In genomic region chr2:68369340-68369734, GRCh38 we compare ENCODE assay signal across 26 cellular contexts. TPM values are rescaled to one million over a fixed set of nuclear protein-coding genes. Genes with fewer than 3 reads are reported as not detected.
DNase-seq lines count a peak whose midpoint lies in the region; ATAC-seq, FAIRE-seq and TF ChIP-seq lines count a peak whose summit lies in the region.
"Had no signal": no experiment of that assay in that cellular context is flagged by ENCODE, and none has a peak within 500 bp of the region (broad histone marks: within the 10 kb centered on the region; RNA-seq: fewer than 3 reads in every experiment).

No MANE protein-coding gene starts in this region.

- no peak overlapping the region for H2BK120ac ChIP-seq in mesenchymal stem cell (ENCODE audit: low read depth, low read length)

- H2BK12ac ChIP-seq in mesenchymal stem cell (ENCODE audit: low read length in 2 of 2): no peak overlapping the region

- H3K9ac ChIP-seq in astrocyte (ENCODE audit: low read length) (no peak overlapping the region), mesenchymal stem cell (ENCODE audit: low read length) (no peak overlapping the region)

- no peak overlapping the region for H3K4ac ChIP-seq in mesenchymal stem cell (ENCODE audit: low read depth in 1 of 2, low read length in 2 of 2)

- H3K4me2 ChIP-seq in astrocyte (ENCODE audit: low read length) (no peak overlapping the region), mesenchymal stem cell (ENCODE audit: low read length, poor library complexity, severe bottlenecking) (no peak overlapping the region)

- peak overlapping the region; percentile 28 for H4K91ac ChIP-seq in mesenchymal stem cell (ENCODE audit: low read length)

- H3K27ac ChIP-seq in astrocyte (ENCODE audit: low read depth, low read length): no peak overlapping the region
- H3K27ac ChIP-seq in mesenchymal stem cell (ENCODE audit: low read length, poor library complexity, severe bottlenecking): no peak overlapping the region
- H3K27ac ChIP-seq in temporal lobe (ENCODE audit: low read depth, low read length): peak overlapping the region; percentile 25
- H3K27ac ChIP-seq: colonic mucosa, esophagus muscularis mucosa, SJCRH30, uterus had no signal

- H3K9me3 Mint-ChIP-seq in astrocyte (ENCODE audit: unreplicated experiment): no peaks in the 10 kb centered on the region
- peaks cover 9% of the 10 kb centered on the region for H3K9me3 Mint-ChIP-seq in T-helper 2 cell treated with Interferon-gamma antibody and Interleukin-4, amounts not matched to agents 5 μg/mL and 100 μg/mL, for 36 hours
- H3K9me3 Mint-ChIP-seq: neural crest cell had no signal

- H2BK5ac ChIP-seq in mesenchymal stem cell (ENCODE audit: low read depth, low read length, poor library complexity, severe bottlenecking): no peak overlapping the region

- H3K4me3 ChIP-seq in GM12865 (ENCODE audit: low read depth, low read length) (peak overlapping the region; percentile 79), astrocyte (ENCODE audit: insufficient read depth, low read depth, low read length) (no peak overlapping the region), mesenchymal stem cell (ENCODE audit: insufficient read depth in 1 of 2, low read depth in 1 of 2, low read length in 2 of 2) (no peak overlapping the region)
- H3K4me3 ChIP-seq: colonic mucosa, esophagus muscularis mucosa, SJCRH30, uterus had no signal

- TF ChIP-seq CTCF in GM12865 (IDR thresholded peaks at IDR 0.05; ENCODE audit: insufficient read depth, low read depth, low read length, missing control alignments): no peak
- TF ChIP-seq CTCF in astrocyte (IDR thresholded peaks at IDR 0.05; ENCODE audit: insufficient read depth, low read depth, low read length): no peak

- no peaks in the 10 kb centered on the region for H3K9me3 ChIP-seq in astrocyte (ENCODE audit: insufficient read depth, low read depth, low read length)
- no peaks in the 10 kb centered on the region for H3K9me3 ChIP-seq in mesenchymal stem cell (ENCODE audit: control insufficient read depth, low read length)
- H3K9me3 ChIP-seq: colonic mucosa, esophagus muscularis mucosa, SJCRH30, uterus had no signal

- no peaks in the 10 kb centered on the region for H3K27me3 Mint-ChIP-seq in astrocyte (ENCODE audit: low read depth, unreplicated experiment)
- H3K27me3 Mint-ChIP-seq in T-helper 2 cell treated with Interferon-gamma antibody and Interleukin-4, amounts not matched to agents 5 μg/mL and 100 μg/mL, for 36 hours (ENCODE audit: low read depth): peaks cover 24% of the 10 kb centered on the region
- H3K27me3 Mint-ChIP-seq: CD4-positive, CD25-positive, alpha-beta regulatory T cell; T-cell had no signal

- no peaks in the 10 kb centered on the region for H4K20me1 ChIP-seq in astrocyte (ENCODE audit: insufficient read depth, low read length)

- WGBS in mesenchymal stem cell: 98% methylated on average over 4 of the region's 9 CpGs

- H3K4me1 ChIP-seq in astrocyte (ENCODE audit: insufficient read depth, low read length) (peaks cover 11% of the 10 kb centered on the region), mesenchymal stem cell (ENCODE audit: control insufficient read depth, insufficient read depth, low read depth, low read length) (peaks cover 4% of the 10 kb centered on the region)
- H3K4me1 ChIP-seq: colonic mucosa, SJCRH30, uterus had no signal

- no peak for DNase-seq in GM12865 (ENCODE audit: low read depth)
- no peak for DNase-seq in astrocyte (ENCODE audit: low read depth)
- DNase-seq in mesenchymal stem cell: no peak
- no peak for DNase-seq in pons (ENCODE audit: low spot score)
- no peak for DNase-seq in T-helper 2 cell treated with Interferon-gamma antibody and Interleukin-4, amounts not matched to agents 5 μg/mL and 100 μg/mL, for 36 hours (ENCODE audit: low spot score)
- DNase-seq: activated CD4-positive, alpha-beta T cell treated with anti-CD3 and anti-CD28 coated beads for 1 hour; activated CD8-positive, alpha-beta T cell treated with anti-CD3 and anti-CD28 coated beads, Interleukin-2, amount 10 ng/mL, durations not matched to agents 7 days and 5 days; activated gamma-delta T cell treated with Interleukin-2 at 50 U/mL for 16 hours; activated T-cell treated with anti-CD3 and anti-CD28 coated beads for 4 hours; CD4-positive, CD25-positive, alpha-beta regulatory T cell; colonic mucosa; DMS 273 treated with DMSO at 0.1 percent for 48 hours; foreskin melanocyte; NCI-H1694; NCI-H2171; NCI-H510A treated with DMSO at 0.1 percent for 48 hours; stimulated activated CD4-positive, alpha-beta T cell treated with anti-CD3 and anti-CD28 coated beads, Interleukin-1b, Interleukin-23, amount 100 ng/mL, for 48 hours; T-cell had no signal

- FAIRE-seq in astrocyte (lab: Jason Lieb, UNC): no peak

- H3K79me1 ChIP-seq in mesenchymal stem cell (replicated peaks; ENCODE audit: low read length, poor library complexity, severe bottlenecking): no peaks in the 10 kb centered on the region

- H2BK15ac ChIP-seq in mesenchymal stem cell (ENCODE audit: low read depth, poor library complexity, severe bottlenecking): no peak overlapping the region

- H3K4me3 Mint-ChIP-seq in astrocyte (ENCODE audit: unreplicated experiment): no peak overlapping the region
- H3K4me3 Mint-ChIP-seq in T-helper 2 cell treated with Interferon-gamma antibody and Interleukin-4, amounts not matched to agents 5 μg/mL and 100 μg/mL, for 36 hours: no peak overlapping the region
- H3K4me3 Mint-ChIP-seq: activated CD8-positive, alpha-beta T cell treated with anti-CD3 and anti-CD28 coated beads, Interleukin-2, amount 10 ng/mL, durations not matched to agents 7 days and 5 days; CD4-positive, CD25-positive, alpha-beta regulatory T cell; neural crest cell had no signal

- no peak overlapping the region for H3K14ac ChIP-seq in mesenchymal stem cell (ENCODE audit: low read length in 2 of 2)

- H3K23ac ChIP-seq in mesenchymal stem cell (ENCODE audit: low read length in 2 of 2): no peak overlapping the region

- H3K36me3 Mint-ChIP-seq in astrocyte (ENCODE audit: low read depth, unreplicated experiment): no peaks in the 10 kb centered on the region
- peaks cover 2% of the 10 kb centered on the region for H3K36me3 Mint-ChIP-seq in T-helper 2 cell treated with Interferon-gamma antibody and Interleukin-4, amounts not matched to agents 5 μg/mL and 100 μg/mL, for 36 hours (ENCODE audit: low read depth)

- H3K36me3 ChIP-seq in astrocyte (ENCODE audit: insufficient read depth, low read length) (no peaks in the 10 kb centered on the region), mesenchymal stem cell (ENCODE audit: control insufficient read depth in 1 of 2, insufficient read depth in 2 of 2, low read depth in 1 of 2, low read length in 2 of 2) (no peaks in the 10 kb centered on the region)
- H3K36me3 ChIP-seq: colonic mucosa, esophagus muscularis mucosa, SJCRH30, uterus had no signal

- H3K18ac ChIP-seq in mesenchymal stem cell (ENCODE audit: low read depth in 1 of 2, low read length in 2 of 2): no peak overlapping the region

- ATAC-seq in GM21390 (IDR thresholded peaks at IDR 0.05; ENCODE audit: unreplicated experiment): no peak
- ATAC-seq: activated CD8-positive, alpha-beta T cell treated with anti-CD3 and anti-CD28 coated beads, Interleukin-2, amount 10 ng/mL, durations not matched to agents 7 days and 5 days; Panc1; T-cell had no signal

- H3K27ac Mint-ChIP-seq in astrocyte (ENCODE audit: unreplicated experiment): no peak overlapping the region
- H3K27ac Mint-ChIP-seq in T-helper 2 cell treated with Interferon-gamma antibody and Interleukin-4, amounts not matched to agents 5 μg/mL and 100 μg/mL, for 36 hours: no peak overlapping the region
- H3K27ac Mint-ChIP-seq: activated CD8-positive, alpha-beta T cell treated with anti-CD3 and anti-CD28 coated beads, Interleukin-2, amount 10 ng/mL, durations not matched to agents 7 days and 5 days; CD4-positive, CD25-positive, alpha-beta regulatory T cell had no signal

- H3K4me1 Mint-ChIP-seq in astrocyte (ENCODE audit: low read depth, unreplicated experiment): peaks cover 11% of the 10 kb centered on the region
- peaks cover 15% of the 10 kb centered on the region for H3K4me1 Mint-ChIP-seq in T-helper 2 cell treated with Interferon-gamma antibody and Interleukin-4, amounts not matched to agents 5 μg/mL and 100 μg/mL, for 36 hours (ENCODE audit: low read depth)

- no peak overlapping the region for H2AK5ac ChIP-seq in mesenchymal stem cell (ENCODE audit: low read length, severe bottlenecking)

- no peak overlapping the region for H4K8ac ChIP-seq in mesenchymal stem cell (ENCODE audit: low read length)

- H2AFZ ChIP-seq in astrocyte (ENCODE audit: low read depth, low read length) (peak overlapping the region; percentile 53), mesenchymal stem cell (ENCODE audit: low read depth, low read length) (no peak overlapping the region)

- no peaks in the 10 kb centered on the region for H3K27me3 ChIP-seq in astrocyte (ENCODE audit: insufficient read depth, low read length)
- no peaks in the 10 kb centered on the region for H3K27me3 ChIP-seq in mesenchymal stem cell (ENCODE audit: control insufficient read depth in 1 of 2, insufficient read depth in 1 of 2, low read length in 2 of 2)
- H3K27me3 ChIP-seq: colonic mucosa, esophagus muscularis mucosa, uterus had no signal

- H3K79me2 ChIP-seq in astrocyte (ENCODE audit: insufficient read depth, low read length): no peaks in the 10 kb centered on the region

RNA-seq across cellular contexts. Expression of gene PLEK, which starts 4.3 kb away (rescaled TPM):
- not detected in 2 replicates for total RNA-seq in astrocyte
- polyA plus RNA-seq in mesenchymal stem cell (2013, experiment 1 of 2): 0.01 TPM
- polyA plus RNA-seq in mesenchymal stem cell (2013, experiment 2 of 2): not detected
- total RNA-seq in temporal lobe: 1.7 TPM
- total RNA-seq: HT1080, neural crest cell, SJCRH30 had no signal

RNA-seq across cellular contexts. Expression of gene CNRIP1, which starts 49.6 kb away (rescaled TPM):
- total RNA-seq in astrocyte: 4.0 and 4.4 TPM in 2 replicates
- polyA plus RNA-seq in mesenchymal stem cell (2013, experiment 1 of 2): 24.4 TPM
- polyA plus RNA-seq in mesenchymal stem cell (2013, experiment 2 of 2): 24.5 TPM
- 67.4 TPM for total RNA-seq in temporal lobe
- total RNA-seq: activated CD8-positive, alpha-beta T cell treated with anti-CD3 and anti-CD28 coated beads, Interleukin-2, amount 10 ng/mL, durations not matched to agents 7 days and 5 days; CD4-positive, CD25-positive, alpha-beta regulatory T cell had no signal

Comparison
In these comparisons a context has a peak if more than half of its experiments do, and no peak if none do; other contexts are left out.
1. RNA of gene CNRIP1, which starts 49.6 kb away (total RNA-seq): 67.4 TPM in temporal lobe (single experiment); 4.0 to 4.4 TPM in astrocyte; every median in the first group is over 10 times any median in the second.